ENCODE assay signal across 11 cellular contexts in the genomic region with DNA sequence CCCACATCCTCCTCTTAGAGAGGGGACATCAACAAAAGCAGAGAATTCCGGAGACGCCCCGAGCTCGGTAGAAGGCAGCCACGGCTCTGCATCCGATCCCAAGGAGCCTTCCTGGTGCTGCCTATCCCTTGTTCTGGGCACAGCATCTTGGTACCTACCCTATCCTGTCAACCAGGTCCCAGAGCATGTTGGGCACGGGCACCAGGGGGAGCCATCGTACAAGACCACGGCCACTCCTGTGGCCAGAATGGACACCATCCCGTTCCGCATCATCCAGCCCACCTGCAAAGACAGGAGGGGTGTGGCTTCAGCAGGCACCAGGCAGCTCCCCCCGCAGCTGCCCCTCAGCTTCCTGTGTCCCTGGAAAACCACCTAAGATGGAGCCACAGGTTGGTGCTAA.
DNase-seq lines count a peak whose midpoint lies in the region; ATAC-seq, FAIRE-seq and TF ChIP-seq lines count a peak whose summit lies in the region.
"Had no signal": no experiment of that assay in that cellular context is flagged by ENCODE, and none has a peak within 500 bp of the region (broad histone marks: within the 10 kb centered on the region; RNA-seq: fewer than 3 reads in every experiment).

No MANE protein-coding gene starts in this region.

- H3K4me1 ChIP-seq in NT2/D1 (ENCODE audit: insufficient read depth, insufficient read length) = no peaks in the 10 kb centered on the region
- H3K4me1 ChIP-seq in foreskin keratinocyte = no peaks in the 10 kb centered on the region
- H3K4me1 ChIP-seq in thyroid gland = no peaks in the 10 kb centered on the region
- H3K4me1 ChIP-seq: gastroesophageal sphincter had no signal

- TF ChIP-seq POLR2A in thyroid gland (IDR thresholded peaks at IDR 0.05) = no peak

- no peak for FAIRE-seq in urothelium cell line (lab: Jason Lieb, UNC)

- 59 to 73% methylated on average over 5 to 10 of the region's 12 CpGs for WGBS in thyroid gland, 2 donors

- TF ChIP-seq CTCF in foreskin keratinocyte (conservative IDR thresholded peaks at IDR 0.05) = peak; percentile 42
- peak in 2 of 6 experiments; percentile 10 to 21 for TF ChIP-seq CTCF in thyroid gland (IDR thresholded peaks at IDR 0.05)

- peak; percentile 33 to 40 for DNase-seq in activated T-cell treated with anti-CD3 and anti-CD28 coated beads, Interleukin-2, amount 50 U/mL, for 48 hours
- no peak for DNase-seq in activated T-cell treated with anti-CD3 and anti-CD28 coated beads, Interleukin-2, amount 50 U/mL, for 1 hour
- peak; percentile 28 for DNase-seq in NT2/D1 (ENCODE audit: low read depth, low spot score)
- peak in 1 of 2 donors; percentile 8 for DNase-seq in foreskin keratinocyte
- DNase-seq in thyroid gland = peak; percentile 13 to 17
- DNase-seq in urothelium cell line (ENCODE audit: low spot score) = no peak
- no peak for DNase-seq in NCI-H2227 (lab: John Stamatoyannopoulos, UW; ENCODE audit: unreplicated experiment)
- DNase-seq: NCI-H774 had no signal

- H3K9me3 ChIP-seq in NT2/D1 (ENCODE audit: insufficient read depth, low read length) (no peaks in the 10 kb centered on the region), thyroid gland (no peaks in the 10 kb centered on the region)
- H3K9me3 ChIP-seq: gastroesophageal sphincter, thoracic aorta had no signal

- ATAC-seq in foreskin keratinocyte (no peak), HG02981 (IDR thresholded peaks at IDR 0.05; ENCODE audit: unreplicated experiment) (no peak)
- ATAC-seq: gastroesophageal sphincter had no signal

- H3K36me3 ChIP-seq in NT2/D1 (ENCODE audit: insufficient read depth, insufficient read length, low read length) (no peaks in the 10 kb centered on the region), thyroid gland (no peaks in the 10 kb centered on the region)
- H3K36me3 ChIP-seq: gastroesophageal sphincter, thoracic aorta had no signal

- H3K27me3 ChIP-seq in NT2/D1 (ENCODE audit: insufficient read depth, insufficient read length) = no peaks in the 10 kb centered on the region
- no peaks in the 10 kb centered on the region for H3K27me3 ChIP-seq in foreskin keratinocyte
- no peaks in the 10 kb centered on the region for H3K27me3 ChIP-seq in thyroid gland

- no peak overlapping the region for H3K9ac ChIP-seq in NT2/D1 (ENCODE audit: insufficient read length, low read depth)

- H3K4me3 ChIP-seq in NT2/D1 (ENCODE audit: insufficient read length, low read depth) (no peak overlapping the region), thyroid gland (replicated peaks in 1 of 3) (no peak overlapping the region)
- H3K4me3 ChIP-seq: gastroesophageal sphincter, thoracic aorta had no signal

- intact Hi-C loops in thyroid gland (cut with DNase I) = no loop called here

- H3K27ac ChIP-seq in foreskin keratinocyte = no peak overlapping the region
- no peak overlapping the region for H3K27ac ChIP-seq in thyroid gland
- H3K27ac ChIP-seq: gastroesophageal sphincter, thoracic aorta had no signal

Comparison
In these comparisons a context has a peak if more than half of its experiments do, and no peak if none do; other contexts are left out.
1. DNase-seq: peak in activated T-cell treated with anti-CD3 and anti-CD28 coated beads, Interleukin-2, amount 50 U/mL, for 48 hours (2 of 2), NT2/D1 (single experiment) and thyroid gland (2 of 2); none in activated T-cell treated with anti-CD3 and anti-CD28 coated beads, Interleukin-2, amount 50 U/mL, for 1 hour (single experiment), urothelium cell line (single experiment) and NCI-H2227 (single experiment).